In the genomic region with DNA sequence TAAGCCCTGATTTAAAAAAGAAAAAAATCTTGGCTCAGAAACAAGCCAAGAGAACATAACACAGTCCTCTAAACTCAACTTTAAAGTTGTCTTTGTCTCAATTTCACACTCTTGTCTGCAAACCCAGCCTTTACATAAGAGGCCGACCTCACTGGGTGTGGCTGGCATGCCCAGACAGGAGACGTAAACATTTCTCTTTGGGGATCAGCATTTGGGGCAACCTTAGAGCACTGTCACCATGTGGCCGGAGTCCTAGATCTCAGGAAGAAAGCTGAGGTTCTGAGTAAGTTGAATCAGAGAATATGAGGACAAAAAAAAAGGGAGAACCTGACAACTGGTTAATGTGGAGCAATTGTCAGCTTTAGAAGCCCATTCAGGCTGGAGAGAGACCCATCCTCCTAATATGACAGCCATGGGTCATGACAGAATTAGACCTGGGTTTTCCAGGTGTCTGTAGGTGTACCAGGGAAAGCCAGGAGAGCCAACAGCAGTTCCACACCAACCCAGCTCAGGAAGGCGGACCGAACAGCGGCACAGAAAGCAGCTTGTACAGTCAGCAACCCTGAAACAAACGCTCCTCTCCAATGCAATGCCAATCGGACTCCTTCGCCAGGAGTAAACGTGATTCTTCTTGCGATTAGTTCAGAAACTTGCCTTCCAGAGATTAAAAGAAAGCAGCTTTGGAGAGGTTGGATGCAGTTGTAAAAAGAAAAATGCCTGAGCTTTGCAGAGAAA, we compare ENCODE assay signal across 1 cellular context.
TF ChIP-seq lines count a peak whose summit lies in the region.

No MANE protein-coding gene starts in this region.

TF ChIP-seq in GM23338, 12 proteins besides CTCF, POLR2A, EP300 and RAD21 (continued from another document):
- TF ChIP-seq, protein P1, sequence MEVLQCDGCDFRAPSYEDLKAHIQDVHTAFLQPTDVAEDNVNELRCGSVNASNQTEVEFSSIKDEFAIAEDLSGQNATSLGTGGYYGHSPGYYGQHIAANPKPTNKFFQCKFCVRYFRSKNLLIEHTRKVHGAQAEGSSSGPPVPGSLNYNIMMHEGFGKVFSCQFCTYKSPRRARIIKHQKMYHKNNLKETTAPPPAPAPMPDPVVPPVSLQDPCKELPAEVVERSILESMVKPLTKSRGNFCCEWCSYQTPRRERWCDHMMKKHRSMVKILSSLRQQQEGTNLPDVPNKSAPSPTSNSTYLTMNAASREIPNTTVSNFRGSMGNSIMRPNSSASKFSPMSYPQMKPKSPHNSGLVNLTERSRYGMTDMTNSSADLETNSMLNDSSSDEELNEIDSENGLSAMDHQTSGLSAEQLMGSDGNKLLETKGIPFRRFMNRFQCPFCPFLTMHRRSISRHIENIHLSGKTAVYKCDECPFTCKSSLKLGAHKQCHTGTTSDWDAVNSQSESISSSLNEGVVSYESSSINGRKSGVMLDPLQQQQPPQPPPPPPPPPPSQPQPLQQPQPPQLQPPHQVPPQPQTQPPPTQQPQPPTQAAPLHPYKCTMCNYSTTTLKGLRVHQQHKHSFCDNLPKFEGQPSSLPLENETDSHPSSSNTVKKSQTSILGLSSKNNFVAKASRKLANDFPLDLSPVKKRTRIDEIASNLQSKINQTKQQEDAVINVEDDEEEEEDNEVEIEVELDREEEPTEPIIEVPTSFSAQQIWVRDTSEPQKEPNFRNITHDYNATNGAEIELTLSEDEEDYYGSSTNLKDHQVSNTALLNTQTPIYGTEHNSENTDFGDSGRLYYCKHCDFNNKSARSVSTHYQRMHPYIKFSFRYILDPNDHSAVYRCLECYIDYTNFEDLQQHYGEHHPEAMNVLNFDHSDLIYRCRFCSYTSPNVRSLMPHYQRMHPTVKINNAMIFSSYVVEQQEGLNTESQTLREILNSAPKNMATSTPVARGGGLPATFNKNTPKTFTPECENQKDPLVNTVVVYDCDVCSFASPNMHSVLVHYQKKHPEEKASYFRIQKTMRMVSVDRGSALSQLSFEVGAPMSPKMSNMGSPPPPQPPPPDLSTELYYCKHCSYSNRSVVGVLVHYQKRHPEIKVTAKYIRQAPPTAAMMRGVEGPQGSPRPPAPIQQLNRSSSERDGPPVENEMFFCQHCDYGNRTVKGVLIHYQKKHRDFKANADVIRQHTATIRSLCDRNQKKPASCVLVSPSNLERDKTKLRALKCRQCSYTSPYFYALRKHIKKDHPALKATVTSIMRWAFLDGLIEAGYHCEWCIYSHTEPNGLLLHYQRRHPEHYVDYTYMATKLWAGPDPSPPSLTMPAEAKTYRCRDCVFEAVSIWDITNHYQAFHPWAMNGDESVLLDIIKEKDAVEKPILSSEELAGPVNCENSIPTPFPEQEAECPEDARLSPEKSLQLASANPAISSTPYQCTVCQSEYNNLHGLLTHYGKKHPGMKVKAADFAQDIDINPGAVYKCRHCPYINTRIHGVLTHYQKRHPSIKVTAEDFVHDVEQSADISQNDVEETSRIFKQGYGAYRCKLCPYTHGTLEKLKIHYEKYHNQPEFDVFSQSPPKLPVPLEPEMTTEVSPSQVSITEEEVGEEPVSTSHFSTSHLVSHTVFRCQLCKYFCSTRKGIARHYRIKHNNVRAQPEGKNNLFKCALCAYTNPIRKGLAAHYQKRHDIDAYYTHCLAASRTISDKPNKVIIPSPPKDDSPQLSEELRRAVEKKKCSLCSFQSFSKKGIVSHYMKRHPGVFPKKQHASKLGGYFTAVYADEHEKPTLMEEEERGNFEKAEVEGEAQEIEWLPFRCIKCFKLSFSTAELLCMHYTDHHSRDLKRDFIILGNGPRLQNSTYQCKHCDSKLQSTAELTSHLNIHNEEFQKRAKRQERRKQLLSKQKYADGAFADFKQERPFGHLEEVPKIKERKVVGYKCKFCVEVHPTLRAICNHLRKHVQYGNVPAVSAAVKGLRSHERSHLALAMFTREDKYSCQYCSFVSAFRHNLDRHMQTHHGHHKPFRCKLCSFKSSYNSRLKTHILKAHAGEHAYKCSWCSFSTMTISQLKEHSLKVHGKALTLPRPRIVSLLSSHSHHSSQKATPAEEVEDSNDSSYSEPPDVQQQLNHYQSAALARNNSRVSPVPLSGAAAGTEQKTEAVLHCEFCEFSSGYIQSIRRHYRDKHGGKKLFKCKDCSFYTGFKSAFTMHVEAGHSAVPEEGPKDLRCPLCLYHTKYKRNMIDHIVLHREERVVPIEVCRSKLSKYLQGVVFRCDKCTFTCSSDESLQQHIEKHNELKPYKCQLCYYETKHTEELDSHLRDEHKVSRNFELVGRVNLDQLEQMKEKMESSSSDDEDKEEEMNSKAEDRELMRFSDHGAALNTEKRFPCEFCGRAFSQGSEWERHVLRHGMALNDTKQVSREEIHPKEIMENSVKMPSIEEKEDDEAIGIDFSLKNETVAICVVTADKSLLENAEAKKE (CRISPR knock-in tag; IDR thresholded peaks at IDR 0.05): no peak
- TF ChIP-seq ZNF331 (CRISPR knock-in tag; IDR thresholded peaks at IDR 0.05; ENCODE audit: low read depth) (no peak), STAT1 (IDR thresholded peaks at IDR 0.05; ENCODE audit: unreplicated experiment) (no peak), EZH2 (IDR thresholded peaks at IDR 0.05; ENCODE audit: low read depth, unreplicated experiment) (no peak), JUNB (IDR thresholded peaks at IDR 0.05; ENCODE audit: unreplicated experiment) (no peak), CREB1 (CRISPR knock-in tag; IDR thresholded peaks at IDR 0.05; ENCODE audit: low read depth) (no peak), ZNF114 (CRISPR knock-in tag; IDR thresholded peaks at IDR 0.05) (no peak), EZH2phosphoT487 (IDR thresholded peaks at IDR 0.05; ENCODE audit: unreplicated experiment) (no peak), POLR2AphosphoS5 (IDR thresholded peaks at IDR 0.05; ENCODE audit: low read depth) (no peak), NANOG (IDR thresholded peaks at IDR 0.05; ENCODE audit: borderline replicate concordance) (no peak)
- TF ChIP-seq, protein P2, sequence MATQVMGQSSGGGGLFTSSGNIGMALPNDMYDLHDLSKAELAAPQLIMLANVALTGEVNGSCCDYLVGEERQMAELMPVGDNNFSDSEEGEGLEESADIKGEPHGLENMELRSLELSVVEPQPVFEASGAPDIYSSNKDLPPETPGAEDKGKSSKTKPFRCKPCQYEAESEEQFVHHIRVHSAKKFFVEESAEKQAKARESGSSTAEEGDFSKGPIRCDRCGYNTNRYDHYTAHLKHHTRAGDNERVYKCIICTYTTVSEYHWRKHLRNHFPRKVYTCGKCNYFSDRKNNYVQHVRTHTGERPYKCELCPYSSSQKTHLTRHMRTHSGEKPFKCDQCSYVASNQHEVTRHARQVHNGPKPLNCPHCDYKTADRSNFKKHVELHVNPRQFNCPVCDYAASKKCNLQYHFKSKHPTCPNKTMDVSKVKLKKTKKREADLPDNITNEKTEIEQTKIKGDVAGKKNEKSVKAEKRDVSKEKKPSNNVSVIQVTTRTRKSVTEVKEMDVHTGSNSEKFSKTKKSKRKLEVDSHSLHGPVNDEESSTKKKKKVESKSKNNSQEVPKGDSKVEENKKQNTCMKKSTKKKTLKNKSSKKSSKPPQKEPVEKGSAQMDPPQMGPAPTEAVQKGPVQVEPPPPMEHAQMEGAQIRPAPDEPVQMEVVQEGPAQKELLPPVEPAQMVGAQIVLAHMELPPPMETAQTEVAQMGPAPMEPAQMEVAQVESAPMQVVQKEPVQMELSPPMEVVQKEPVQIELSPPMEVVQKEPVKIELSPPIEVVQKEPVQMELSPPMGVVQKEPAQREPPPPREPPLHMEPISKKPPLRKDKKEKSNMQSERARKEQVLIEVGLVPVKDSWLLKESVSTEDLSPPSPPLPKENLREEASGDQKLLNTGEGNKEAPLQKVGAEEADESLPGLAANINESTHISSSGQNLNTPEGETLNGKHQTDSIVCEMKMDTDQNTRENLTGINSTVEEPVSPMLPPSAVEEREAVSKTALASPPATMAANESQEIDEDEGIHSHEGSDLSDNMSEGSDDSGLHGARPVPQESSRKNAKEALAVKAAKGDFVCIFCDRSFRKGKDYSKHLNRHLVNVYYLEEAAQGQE (IDR thresholded peaks at IDR 0.05; ENCODE audit: unreplicated experiment): no peak
